8 cellular contexts compared by ENCODE assay signal in the genomic region with DNA sequence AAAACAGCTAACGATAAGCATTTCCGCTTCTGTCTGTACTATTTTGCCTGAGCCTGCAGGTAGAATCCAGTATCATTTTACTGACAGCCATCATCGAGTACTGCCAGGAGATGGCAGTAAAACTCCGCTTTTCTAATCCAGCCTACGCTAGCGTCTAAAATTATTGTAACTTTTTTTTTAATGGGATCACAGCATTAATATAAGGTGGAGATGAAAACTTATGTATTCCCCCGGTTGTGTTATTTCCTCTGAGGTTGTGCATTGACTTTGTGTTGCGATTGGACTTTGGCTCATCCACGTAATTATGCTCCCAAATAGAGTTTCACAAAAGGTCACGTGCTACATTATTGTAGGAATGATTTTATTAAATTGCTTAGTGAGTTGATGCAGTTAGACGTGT.
DNase-seq lines count a peak whose midpoint lies in the region; ATAC-seq, FAIRE-seq and TF ChIP-seq lines count a peak whose summit lies in the region.

No MANE protein-coding gene starts in this region.

- H2AFZ ChIP-seq in GM12878 (ENCODE audit: control insufficient read depth, low read depth, low read length) (no peak overlapping the region), HepG2 (ENCODE audit: low read length) (no peak overlapping the region)

- TF ChIP-seq POLR2A in GM12878 (IDR thresholded peaks at IDR 0.05; ENCODE audit: low read depth, low read length) (no peak), HepG2 (IDR thresholded peaks at IDR 0.05; ENCODE audit: insufficient read depth in 1 of 2, low read depth in 2 of 2, low read length in 2 of 2) (no peak)

- no peaks in the 10 kb centered on the region for H3K79me2 ChIP-seq in GM12878 (ENCODE audit: control insufficient read depth, insufficient read depth, low read length)
- no peaks in the 10 kb centered on the region for H3K79me2 ChIP-seq in HepG2 (ENCODE audit: insufficient read depth, low read length)

- H3K4me2 ChIP-seq in GM12878 (ENCODE audit: control insufficient read depth, insufficient read depth) (no peak overlapping the region), HepG2 (ENCODE audit: low read depth, low read length) (no peak overlapping the region)

- H4K20me1 ChIP-seq in GM12878 (ENCODE audit: control insufficient read depth, insufficient read depth) (no peaks in the 10 kb centered on the region), HepG2 (ENCODE audit: insufficient read depth, low read length) (no peaks in the 10 kb centered on the region; the same call in 1 of the 2 replicates)

- peak; percentile 74 for ATAC-seq in GM21360 (IDR thresholded peaks at IDR 0.05; ENCODE audit: unreplicated experiment)
- peak; percentile 83 for ATAC-seq in GM12878
- ATAC-seq in HepG2, result peak; percentile 83
- ATAC-seq in HG03139 (IDR thresholded peaks at IDR 0.05; ENCODE audit: unreplicated experiment), result no peak

- peak; percentile 37; the same call in 1 of the 2 replicates for TF ChIP-seq RAD21 in GM12878 (IDR thresholded peaks at IDR 0.05; ENCODE audit: insufficient read depth, low read depth, low read length)
- TF ChIP-seq RAD21 in HepG2 (CRISPR knock-in tag; IDR thresholded peaks at IDR 0.05), result no peak

- RAD21 ChIA-PET in GM12878 (lab: Charles Lee; ENCODE audit: unreplicated experiment), result no interaction called here

- H3K4me1 ChIP-seq in GM12878 (ENCODE audit: control insufficient read depth, insufficient read depth, low read length) (no peaks in the 10 kb centered on the region), HepG2 (ENCODE audit: insufficient read depth, low read length) (no peaks in the 10 kb centered on the region)

- intact Hi-C loops in GM12878 (cut with micrococcal nuclease; ENCODE audit: unreplicated experiment) (no loop called here), HepG2 (cut with micrococcal nuclease; ENCODE audit: unreplicated experiment) (no loop called here)

- SMC1A ChIA-PET in GM12878 (lab: Charles Lee; ENCODE audit: uncharacterized antibody, unreplicated experiment), result interaction anchor here (1.0 kb wide), 2 partner anchors 18 to 297 kb away, joined by 4 read pairs; no protein-coding TSS in a partner anchor

- POLR2A ChIA-PET in GM12878 (lab: Charles Lee) (no interaction called here), HepG2 (lab: Yijun Ruan, JAX) (no interaction called here)

- H3K27me3 ChIP-seq in GM12878 (replicated peaks in 1 of 2; ENCODE audit: control insufficient read depth in 2 of 2, insufficient read depth in 2 of 2, low read length in 1 of 2), result no peaks in the 10 kb centered on the region
- H3K27me3 ChIP-seq in HepG2 (ENCODE audit: control insufficient read depth in 1 of 2, insufficient read depth in 2 of 2, low read length in 2 of 2), result no peaks in the 10 kb centered on the region

- in situ Hi-C loops in GM12878 (cut with MboI), result no loop called here
- in situ Hi-C loops in HepG2 (cut with HindIII; ENCODE audit: extremely low pct_ligation_motif_present, low pct_unique_long_range_greater_than_20kb), result no loop called here

- H3K4me3 ChIP-seq in GM12878 (no peak overlapping the region), HepG2 (replicated peaks in 1 of 3; ENCODE audit: insufficient read depth in 1 of 3, low read depth in 2 of 3, low read length in 3 of 3) (no peak overlapping the region)

- TF ChIP-seq CTCF in GM12878 (IDR thresholded peaks at IDR 0.05 in 2 of 3, conservative IDR thresholded peaks at IDR 0.05 in 1 of 3; ENCODE audit: control insufficient read depth in 2 of 3, extremely low read depth in 1 of 3, insufficient read depth in 1 of 3, low read depth in 3 of 3, low read length in 3 of 3) (peak; percentile 33 to 57 (median 48); a peak in 5 of 6 replicates), HepG2 (CRISPR knock-in tag; IDR thresholded peaks at IDR 0.05) (peak; percentile 62)

- BruUV-seq in GM12878 (replicated peaks; lab: Mats Ljungman, UMichigan), result no TSS peak
- BruUV-seq in HepG2 (replicated peaks; lab: Mats Ljungman, UMichigan), result no TSS peak

- no peaks in the 10 kb centered on the region for H3K36me3 ChIP-seq in GM12878 (ENCODE audit: control insufficient read depth in 2 of 2, insufficient read depth in 2 of 2, low read length in 1 of 2)
- no peaks in the 10 kb centered on the region for H3K36me3 ChIP-seq in HepG2 (replicated peaks in 1 of 2; ENCODE audit: control insufficient read depth in 1 of 2, insufficient read depth in 2 of 2, low read length in 2 of 2)

- CTCF ChIA-PET in GM12878 (lab: Yijun Ruan, JAX) (interaction anchor here (0.9 to 2.9 kb wide), 3 partner anchors 9 to 298 kb away, joined by 4 to 9 read pairs (median 4); no protein-coding TSS in a partner anchor), HepG2 (lab: Yijun Ruan, JAX; ENCODE audit: low intra/inter-chr PET ratio, low total read pairs) (no interaction called here)

- FAIRE-seq in GM12878 (lab: Jason Lieb, UNC) (no peak), HepG2 (lab: Jason Lieb, UNC) (peak; percentile 76)

- peak; percentile 40 for DNase-seq in DMS153 treated with DMSO at 0.1 percent for 48 hours (lab: John Stamatoyannopoulos, UW; ENCODE audit: unreplicated experiment)
- DNase-seq in NCI-H1092 treated with DMSO at 0.1 percent for 48 hours (lab: John Stamatoyannopoulos, UW), result peak; percentile 38
- DNase-seq in GM12878 (ENCODE audit: low read depth, low spot score), result no peak
- DNase-seq in HepG2 (ENCODE audit: low spot score), result peak; percentile 19
- DNase-seq in mesenteric fat pad (ENCODE audit: low spot score), result no peak
- no peak for DNase-seq in stimulated activated CD4-positive, alpha-beta T cell treated with anti-CD3 and anti-CD28 coated beads, Interleukin-4, amount 100 ng/mL, for 1 hour

- H3K27ac ChIP-seq in GM12878 (ENCODE audit: control insufficient read depth, insufficient read depth) (no peak overlapping the region), HepG2 (ENCODE audit: extremely low read length, insufficient read depth, low read length) (no peak overlapping the region)

- WGBS in GM12878 (ENCODE audit: insufficient coverage, insufficient replicate concordance, low lambda C conversion rate, missing lambda C conversion rate), result 50% methylated on average over 11 of the region's 11 CpGs
- WGBS in HepG2 (ENCODE audit: low lambda C conversion rate), result 19% methylated on average over 11 of the region's 11 CpGs

- H3K9me3 ChIP-seq in GM12878 (replicated peaks; ENCODE audit: control insufficient read depth, insufficient read depth, low read length) (no peaks in the 10 kb centered on the region), HepG2 (ENCODE audit: low read length) (no peaks in the 10 kb centered on the region)

- no peak for TF ChIP-seq EP300 in GM12878 (IDR thresholded peaks at IDR 0.05; ENCODE audit: borderline replicate concordance in 1 of 2, control insufficient read depth in 1 of 2, low read depth in 2 of 2, low read length in 2 of 2)
- TF ChIP-seq EP300 in HepG2 (IDR thresholded peaks at IDR 0.05; ENCODE audit: low read depth in 2 of 2, low read length in 2 of 2), result no peak
- TF ChIP-seq EP300 in HepG2 (CRISPR knock-in tag; IDR thresholded peaks at IDR 0.05; ENCODE audit: borderline replicate concordance), result no peak

- H3K9ac ChIP-seq in GM12878 (ENCODE audit: control insufficient read depth, insufficient read depth, low read length) (no peak overlapping the region), HepG2 (ENCODE audit: insufficient read depth, low read depth, low read length) (no peak overlapping the region)

TF ChIP-seq in GM12878, 131 proteins besides CTCF, POLR2A, EP300 and RAD21 (continues in another document):
- TF ChIP-seq RB1 (IDR thresholded peaks at IDR 0.05; ENCODE audit: borderline replicate concordance), result no peak
- TF ChIP-seq RELA (IDR thresholded peaks at IDR 0.05; ENCODE audit: borderline replicate concordance, partially characterized antibody), result no peak
- no peak for TF ChIP-seq SIN3A (IDR thresholded peaks at IDR 0.05; ENCODE audit: low read depth, low read length)
- TF ChIP-seq, protein P1, sequence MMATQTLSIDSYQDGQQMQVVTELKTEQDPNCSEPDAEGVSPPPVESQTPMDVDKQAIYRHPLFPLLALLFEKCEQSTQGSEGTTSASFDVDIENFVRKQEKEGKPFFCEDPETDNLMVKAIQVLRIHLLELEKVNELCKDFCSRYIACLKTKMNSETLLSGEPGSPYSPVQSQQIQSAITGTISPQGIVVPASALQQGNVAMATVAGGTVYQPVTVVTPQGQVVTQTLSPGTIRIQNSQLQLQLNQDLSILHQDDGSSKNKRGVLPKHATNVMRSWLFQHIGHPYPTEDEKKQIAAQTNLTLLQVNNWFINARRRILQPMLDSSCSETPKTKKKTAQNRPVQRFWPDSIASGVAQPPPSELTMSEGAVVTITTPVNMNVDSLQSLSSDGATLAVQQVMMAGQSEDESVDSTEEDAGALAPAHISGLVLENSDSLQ (IDR thresholded peaks at IDR 0.05), result peak; percentile 55
- no peak for TF ChIP-seq NFYA (IDR thresholded peaks at IDR 0.05; ENCODE audit: borderline replicate concordance, low read depth, low read length)
- TF ChIP-seq SMC3 (IDR thresholded peaks at IDR 0.05; ENCODE audit: borderline replicate concordance, low read length), result peak; percentile 5; the same call in 1 of the 2 replicates
- no peak for TF ChIP-seq CBX5 (IDR thresholded peaks at IDR 0.05; ENCODE audit: low read depth)
- TF ChIP-seq IKZF2 (IDR thresholded peaks at IDR 0.05), result no peak
- no peak for TF ChIP-seq NR2C1 (IDR thresholded peaks at IDR 0.05)
- TF ChIP-seq RCOR1 (conservative IDR thresholded peaks at IDR 0.05; ENCODE audit: low read depth, low read length), result no peak

TF ChIP-seq in HepG2, 621 proteins besides CTCF, POLR2A, EP300 and RAD21 (continues in another document):
- TF ChIP-seq TCF12 (IDR thresholded peaks at IDR 0.05), result no peak
- TF ChIP-seq TCF12 (CRISPR knock-in tag; IDR thresholded peaks at IDR 0.05), result no peak
- no peak for TF ChIP-seq CHD2 (IDR thresholded peaks at IDR 0.05; ENCODE audit: low read depth, low read length)
- no peak for TF ChIP-seq RFXANK (CRISPR knock-in tag; IDR thresholded peaks at IDR 0.05)
- TF ChIP-seq PPARG (CRISPR knock-in tag; conservative IDR thresholded peaks at IDR 0.05), result no peak
- TF ChIP-seq, protein P2, sequence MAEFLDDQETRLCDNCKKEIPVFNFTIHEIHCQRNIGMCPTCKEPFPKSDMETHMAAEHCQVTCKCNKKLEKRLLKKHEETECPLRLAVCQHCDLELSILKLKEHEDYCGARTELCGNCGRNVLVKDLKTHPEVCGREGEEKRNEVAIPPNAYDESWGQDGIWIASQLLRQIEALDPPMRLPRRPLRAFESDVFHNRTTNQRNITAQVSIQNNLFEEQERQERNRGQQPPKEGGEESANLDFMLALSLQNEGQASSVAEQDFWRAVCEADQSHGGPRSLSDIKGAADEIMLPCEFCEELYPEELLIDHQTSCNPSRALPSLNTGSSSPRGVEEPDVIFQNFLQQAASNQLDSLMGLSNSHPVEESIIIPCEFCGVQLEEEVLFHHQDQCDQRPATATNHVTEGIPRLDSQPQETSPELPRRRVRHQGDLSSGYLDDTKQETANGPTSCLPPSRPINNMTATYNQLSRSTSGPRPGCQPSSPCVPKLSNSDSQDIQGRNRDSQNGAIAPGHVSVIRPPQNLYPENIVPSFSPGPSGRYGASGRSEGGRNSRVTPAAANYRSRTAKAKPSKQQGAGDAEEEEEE (CRISPR knock-in tag; IDR thresholded peaks at IDR 0.05; ENCODE audit: borderline replicate concordance), result no peak
- TF ChIP-seq SOX13 (IDR thresholded peaks at IDR 0.05), result no peak
- no peak for TF ChIP-seq SOX13 (CRISPR knock-in tag; conservative IDR thresholded peaks at IDR 0.05 in 1 of 2, IDR thresholded peaks at IDR 0.05 in 1 of 2)
- no peak for TF ChIP-seq ZNF841 (CRISPR knock-in tag; IDR thresholded peaks at IDR 0.05; ENCODE audit: borderline replicate concordance)

Comparison
In these comparisons a context has a peak if more than half of its experiments do, and no peak if none do; other contexts are left out.
1. DNase-seq: peak in DMS153 treated with DMSO at 0.1 percent for 48 hours (single experiment), NCI-H1092 treated with DMSO at 0.1 percent for 48 hours (single experiment) and HepG2 (single experiment); none in GM12878 (single experiment), mesenteric fat pad (single experiment) and stimulated activated CD4-positive, alpha-beta T cell treated with anti-CD3 and anti-CD28 coated beads, Interleukin-4, amount 100 ng/mL, for 1 hour (single experiment).